Comparison of ENCODE assay signal across 8 cellular contexts in genomic region chr16:28984619-28985135, GRCh38. TPM values are rescaled to one million over a fixed set of nuclear protein-coding genes. Genes with fewer than 3 reads are reported as not detected.
DNase-seq lines count a peak whose midpoint lies in the region; ATAC-seq and TF ChIP-seq lines count a peak whose summit lies in the region.

A gene with protein sequence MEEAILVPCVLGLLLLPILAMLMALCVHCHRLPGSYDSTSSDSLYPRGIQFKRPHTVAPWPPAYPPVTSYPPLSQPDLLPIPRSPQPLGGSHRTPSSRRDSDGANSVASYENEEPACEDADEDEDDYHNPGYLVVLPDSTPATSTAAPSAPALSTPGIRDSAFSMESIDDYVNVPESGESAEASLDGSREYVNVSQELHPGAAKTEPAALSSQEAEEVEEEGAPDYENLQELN (plus strand): TSS chr16:28985052. CDS start chr16:28985418, 366 bp downstream.

- no TSS peak for BruUV-seq in OCI-LY7 (replicated peaks; lab: Mats Ljungman, UMichigan)

- ATAC-seq in GM21528 (IDR thresholded peaks at IDR 0.05; ENCODE audit: low FRiP score, unreplicated experiment) = no peak

- H3K4me2 ChIP-seq in OCI-LY7 (ENCODE audit: low read length) = peak within 1 kb of the TSS; percentile 81

- intact Hi-C loops in OCI-LY7 (cut with micrococcal nuclease; ENCODE audit: unreplicated experiment) = no loop called here

- POLR2A ChIA-PET in GM10248 (lab: Yijun Ruan, JAX) = interaction anchor here (0.6 kb wide), 2 partner anchors 8 to 84 kb away, joined by 3 to 4 read pairs; no protein-coding TSS in a partner anchor
- POLR2A ChIA-PET in OCI-LY7 (lab: Charles Lee) = interaction anchor here (0.6 to 1.4 kb wide), 4 partner anchors 11 to 1080 kb away, joined by 3 to 6 read pairs (median 4); no protein-coding TSS in a partner anchor
- POLR2A ChIA-PET in HEK293T (lab: Yijun Ruan, JAX) = no interaction called here

- no peaks in the 10 kb centered on the region for H4K20me1 ChIP-seq in OCI-LY7 (ENCODE audit: insufficient read depth, low read length)

- H3K4me3 Mint-ChIP-seq in osteocyte (ENCODE audit: unreplicated experiment) = no peak within 1 kb of the TSS

- H3K4me1 ChIP-seq in OCI-LY7 (ENCODE audit: insufficient read depth, low read length, poor library complexity, severe bottlenecking) = peaks cover 17% of the 10 kb centered on the region

- H3K9me3 Mint-ChIP-seq in osteocyte (ENCODE audit: unreplicated experiment) = peaks cover 7% of the 10 kb centered on the region

- H3K9me3 ChIP-seq in OCI-LY7 (ENCODE audit: low read length) = peaks cover 10% of the 10 kb centered on the region

- peak within 1 kb of the TSS; percentile 56; the same call in 1 of the 2 replicates for H2AFZ ChIP-seq in OCI-LY7 (ENCODE audit: low read length)

- H3K27ac Mint-ChIP-seq in osteocyte (ENCODE audit: unreplicated experiment) = no peak within 1 kb of the TSS

- no peaks in the 10 kb centered on the region for H3K9me2 ChIP-seq in OCI-LY7 (ENCODE audit: insufficient read depth, low read length)

- peak within 1 kb of the TSS; percentile 68 for H3K4me3 ChIP-seq in OCI-LY7 (ENCODE audit: low read depth, low read length, poor library complexity, severe bottlenecking)

- no peaks in the 10 kb centered on the region for H3K27me3 Mint-ChIP-seq in osteocyte (ENCODE audit: unreplicated experiment)

- H3K36me3 Mint-ChIP-seq in osteocyte (ENCODE audit: unreplicated experiment) = peaks cover 47% of the 10 kb centered on the region

- no peaks in the 10 kb centered on the region for H3K4me1 Mint-ChIP-seq in osteocyte (ENCODE audit: unreplicated experiment)

- H3K36me3 ChIP-seq in OCI-LY7 (ENCODE audit: insufficient read depth, low read length) = peaks cover 27% of the 10 kb centered on the region

- no peak for TF ChIP-seq CTCF in GM10248 (IDR thresholded peaks at IDR 0.05; ENCODE audit: control extremely low read depth, extremely low read depth, low read depth, missing control alignments)
- no peak for TF ChIP-seq CTCF in OCI-LY7 (conservative IDR thresholded peaks at IDR 0.05; ENCODE audit: low read length)
- no peak for TF ChIP-seq CTCF in osteocyte (IDR thresholded peaks at IDR 0.05)

- H3K79me2 ChIP-seq in OCI-LY7 (ENCODE audit: insufficient read depth, low read depth, low read length) = no peaks in the 10 kb centered on the region

- H3K27ac ChIP-seq in OCI-LY7 (ENCODE audit: low read depth, low read length, poor library complexity, severe bottlenecking) = peak within 1 kb of the TSS; percentile 51

- CTCF ChIA-PET in GM10248 (lab: Yijun Ruan, JAX) = interaction anchor here (3.8 kb wide), 1 partner anchor 11 kb away, joined by 16 read pairs; the partner anchor contains the start of gene SPNS1
- CTCF ChIA-PET in OCI-LY7 (lab: Charles Lee; ENCODE audit: unreplicated experiment) = interaction anchor here (0.6 to 1.1 kb wide), 4 partner anchors 9 to 670 kb away, joined by 3 to 4 read pairs (median 4); partner anchors contain the start of gene SPNS1
- CTCF ChIA-PET in HEK293T (lab: Yijun Ruan, JAX) = no interaction called here

- DNase-seq in GM10248 (ENCODE audit: extremely low spot score) (peak; percentile 48), OCI-LY7 (ENCODE audit: low spot score) (peak; percentile 79), osteocyte (ENCODE audit: extremely low spot score, unreplicated experiment) (no peak), DMS79 treated with DMSO at 0.1 percent for 48 hours (lab: John Stamatoyannopoulos, UW) (no peak), HEK293T (ENCODE audit: extremely low spot score) (no peak), 8988T (no peak)
- peak; percentile 69 to 73 for DNase-seq in activated T-helper 1 cell treated with anti-CD3 and anti-CD28 coated beads, Interleukin-2, amount 50 U/mL, for 16 hours (ENCODE audit: low read depth in 1 of 2, low spot score in 1 of 2)

TF ChIP-seq in HEK293T, 16 proteins besides CTCF, POLR2A, EP300 and RAD21:
- TF ChIP-seq CTBP1 (IDR thresholded peaks at IDR 0.05; ENCODE audit: borderline replicate concordance) = no peak
- TF ChIP-seq L3MBTL2 (conservative IDR thresholded peaks at IDR 0.05) = no peak
- no peak for TF ChIP-seq ARNT (IDR thresholded peaks at IDR 0.05)
- TF ChIP-seq NFRKB (IDR thresholded peaks at IDR 0.05) = no peak
- no peak for TF ChIP-seq ZNF384 (IDR thresholded peaks at IDR 0.05)
- no peak for TF ChIP-seq ELF4 (IDR thresholded peaks at IDR 0.05)
- no peak for TF ChIP-seq LEF1 (IDR thresholded peaks at IDR 0.05; ENCODE audit: borderline replicate concordance)

RNA-seq across cellular contexts. Expression of the gene that starts here (rescaled TPM):
- 17.5 and 17.7 TPM in 2 replicates for total RNA-seq in OCI-LY7 (2014; rRNA removed; shearing (Covaris generic))
- 19.8 and 20.0 TPM in 2 replicates for total RNA-seq in OCI-LY7 (2022)
- 9.2 and 12.0 TPM in 2 replicates for total RNA-seq in osteocyte

Comparison
In these comparisons a context has a peak if more than half of its experiments do, and no peak if none do; other contexts are left out.
1. DNase-seq: peak in GM10248 (single experiment), OCI-LY7 (single experiment) and activated T-helper 1 cell treated with anti-CD3 and anti-CD28 coated beads, Interleukin-2, amount 50 U/mL, for 16 hours (2 of 2); none in osteocyte (single experiment), DMS79 treated with DMSO at 0.1 percent for 48 hours (single experiment), HEK293T (single experiment) and 8988T (single experiment).